ENCODE assay signal across 9 cellular contexts in the genomic region with DNA sequence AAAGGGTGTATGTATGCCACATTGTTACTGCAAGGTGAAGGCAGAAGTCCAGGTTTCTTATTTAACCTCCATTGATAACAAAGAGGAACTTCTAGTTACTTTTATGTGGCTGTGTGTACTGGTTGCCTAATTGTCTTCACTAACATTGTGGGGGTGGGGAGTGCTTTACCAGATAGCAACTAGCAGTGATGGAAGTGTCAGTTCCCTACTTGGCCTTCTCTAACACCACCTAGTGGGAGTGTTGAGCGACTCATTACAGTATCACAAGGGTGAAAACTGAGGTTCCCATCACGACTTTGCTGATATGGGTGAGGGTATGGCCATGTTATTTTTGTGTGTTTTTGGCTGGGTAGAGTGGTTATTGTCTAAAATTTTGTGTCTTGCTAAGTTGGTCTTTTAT.
DNase-seq lines count a peak whose midpoint lies in the region; FAIRE-seq and TF ChIP-seq lines count a peak whose summit lies in the region.
"Had no signal": no experiment of that assay in that cellular context is flagged by ENCODE, and none has a peak within 500 bp of the region (broad histone marks: within the 10 kb centered on the region; RNA-seq: fewer than 3 reads in every experiment).

No MANE protein-coding gene starts in this region.

- TF ChIP-seq CTCF in GM12865 (IDR thresholded peaks at IDR 0.05; ENCODE audit: insufficient read depth, low read depth, low read length, missing control alignments) = peak; percentile 42
- TF ChIP-seq CTCF in astrocyte of the spinal cord (IDR thresholded peaks at IDR 0.05; ENCODE audit: low read depth, low read length) = peak; percentile 32
- TF ChIP-seq CTCF in osteocyte (IDR thresholded peaks at IDR 0.05) = peak; percentile 12

- H3K27me3 Mint-ChIP-seq in osteocyte (ENCODE audit: unreplicated experiment) = peaks cover 9% of the 10 kb centered on the region

- no peaks in the 10 kb centered on the region for H3K36me3 Mint-ChIP-seq in osteocyte (ENCODE audit: unreplicated experiment)

- H3K9me3 Mint-ChIP-seq in osteocyte (ENCODE audit: unreplicated experiment) = no peaks in the 10 kb centered on the region

- in situ Hi-C loops in astrocyte of the spinal cord (cut with HindIII; ENCODE audit: low sequenced_read_pairs) = no loop called here

- peak; percentile 99 for FAIRE-seq in H54 (lab: Jason Lieb, UNC)

- peaks cover 5% of the 10 kb centered on the region for H3K4me1 Mint-ChIP-seq in osteocyte (ENCODE audit: unreplicated experiment)

- no peak overlapping the region for H3K27ac Mint-ChIP-seq in osteocyte (ENCODE audit: unreplicated experiment)

- no peak for TF ChIP-seq POLR2A in H54 (IDR thresholded peaks at IDR 0.05; ENCODE audit: low read depth, low read length)

- DNase-seq in GM12865 (ENCODE audit: low read depth) = peak; percentile 52
- peak; percentile 12 for DNase-seq in H54 (ENCODE audit: insufficient read length, low spot score)
- DNase-seq in Kasumi-1 (lab: John Stamatoyannopoulos, UW) = peak; percentile 56 to 66
- no peak for DNase-seq in astrocyte of the spinal cord (ENCODE audit: low read depth, low spot score)
- DNase-seq in osteocyte (ENCODE audit: extremely low spot score, unreplicated experiment) = no peak
- no peak for DNase-seq in stimulated activated CD4-positive, alpha-beta T cell treated with anti-CD3 and anti-CD28 coated beads, Interleukin-4, amount 100 ng/mL, for 24 hours
- DNase-seq in NCI-H1092 treated with DMSO at 0.1 percent for 48 hours (lab: John Stamatoyannopoulos, UW) = no peak
- DNase-seq in C1 segment of cervical spinal cord (lab: John Stamatoyannopoulos, UW) = no peak

- H3K4me3 ChIP-seq in GM12865 (ENCODE audit: low read depth, low read length) = no peak overlapping the region
- H3K4me3 ChIP-seq in astrocyte of the spinal cord (ENCODE audit: low read depth, low read length) = no peak overlapping the region
- H3K4me3 ChIP-seq: thyroid gland had no signal

- no peak overlapping the region for H3K4me3 Mint-ChIP-seq in osteocyte (ENCODE audit: unreplicated experiment)

Comparison
In these comparisons a context has a peak if more than half of its experiments do, and no peak if none do; other contexts are left out.
1. DNase-seq: peak in GM12865 (single experiment), H54 (single experiment) and Kasumi-1 (2 of 2); none in astrocyte of the spinal cord (single experiment), osteocyte (single experiment), stimulated activated CD4-positive, alpha-beta T cell treated with anti-CD3 and anti-CD28 coated beads, Interleukin-4, amount 100 ng/mL, for 24 hours (single experiment), NCI-H1092 treated with DMSO at 0.1 percent for 48 hours (single experiment) and C1 segment of cervical spinal cord (0 of 14).
2. Peak in every context shown above with its lines, with median percentiles within 50 percentile points of each other: CTCF ChIP-seq.